Comparison of ENCODE assay signal across 1 cellular context in the genomic region with DNA sequence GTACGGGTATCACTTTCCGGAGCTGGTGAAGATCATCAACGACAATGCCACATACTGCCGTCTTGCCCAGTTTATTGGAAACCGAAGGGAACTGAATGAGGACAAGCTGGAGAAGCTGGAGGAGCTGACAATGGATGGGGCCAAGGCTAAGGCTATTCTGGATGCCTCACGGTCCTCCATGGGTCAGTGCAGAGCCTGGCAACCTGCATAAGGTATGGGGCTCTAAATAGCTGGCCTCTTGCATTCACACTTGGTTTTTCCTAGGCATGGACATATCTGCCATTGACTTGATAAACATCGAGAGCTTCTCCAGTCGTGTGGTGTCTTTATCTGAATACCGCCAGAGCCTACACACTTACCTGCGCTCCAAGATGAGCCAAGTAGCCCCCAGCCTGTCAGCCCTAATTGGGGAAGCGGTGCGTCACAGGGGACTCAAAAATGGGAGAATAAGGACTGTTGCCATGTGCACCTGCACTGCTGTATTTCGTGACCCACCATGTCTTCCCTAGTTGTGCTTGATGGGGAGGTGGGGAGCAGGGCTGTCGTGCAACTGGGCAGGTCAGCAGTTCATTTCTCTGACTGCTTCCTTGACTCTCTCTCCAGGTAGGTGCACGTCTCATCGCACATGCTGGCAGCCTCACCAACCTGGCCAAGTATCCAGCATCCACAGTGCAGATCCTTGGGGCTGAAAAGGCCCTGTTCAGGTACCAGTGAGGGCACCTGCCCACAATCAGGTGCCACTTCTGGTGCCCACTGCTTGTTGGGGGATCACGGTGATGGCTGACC.
TF ChIP-seq lines count a peak whose summit lies in the region.

No MANE protein-coding gene starts in this region.

TF ChIP-seq in WTC11, 78 proteins besides CTCF, POLR2A, EP300 and RAD21:
- TF ChIP-seq IRF2 (CRISPR knock-in tag; IDR thresholded peaks at IDR 0.05; ENCODE audit: borderline replicate concordance, low read depth) (no peak), ATF3 (CRISPR knock-in tag; conservative IDR thresholded peaks at IDR 0.05) (no peak), EMX1 (CRISPR knock-in tag; IDR thresholded peaks at IDR 0.05) (no peak), NFE2L1 (CRISPR knock-in tag; IDR thresholded peaks at IDR 0.05) (no peak), ZNF396 (CRISPR knock-in tag; IDR thresholded peaks at IDR 0.05; ENCODE audit: borderline replicate concordance) (no peak), USF1 (CRISPR knock-in tag; IDR thresholded peaks at IDR 0.05) (no peak), CBFB (CRISPR knock-in tag; IDR thresholded peaks at IDR 0.05; ENCODE audit: low read depth) (no peak), ZSCAN18 (CRISPR knock-in tag; IDR thresholded peaks at IDR 0.05) (no peak), NR3C1 (CRISPR knock-in tag; conservative IDR thresholded peaks at IDR 0.05; ENCODE audit: low read depth) (no peak), ARID4B (CRISPR knock-in tag; IDR thresholded peaks at IDR 0.05; ENCODE audit: borderline replicate concordance) (no peak), ZNF425 (CRISPR knock-in tag; conservative IDR thresholded peaks at IDR 0.05) (no peak)
- TF ChIP-seq, protein P1, sequence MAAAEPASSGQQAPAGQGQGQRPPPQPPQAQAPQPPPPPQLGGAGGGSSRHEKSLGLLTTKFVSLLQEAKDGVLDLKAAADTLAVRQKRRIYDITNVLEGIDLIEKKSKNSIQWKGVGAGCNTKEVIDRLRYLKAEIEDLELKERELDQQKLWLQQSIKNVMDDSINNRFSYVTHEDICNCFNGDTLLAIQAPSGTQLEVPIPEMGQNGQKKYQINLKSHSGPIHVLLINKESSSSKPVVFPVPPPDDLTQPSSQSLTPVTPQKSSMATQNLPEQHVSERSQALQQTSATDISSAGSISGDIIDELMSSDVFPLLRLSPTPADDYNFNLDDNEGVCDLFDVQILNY (CRISPR knock-in tag; IDR thresholded peaks at IDR 0.05): no peak
